In genomic region chr1:100731309-100731708, GRCh38 we compare ENCODE assay signal across 23 cellular contexts. TPM values are rescaled to one million over a fixed set of nuclear protein-coding genes. Genes with fewer than 3 reads are reported as not detected.
"Had no signal": no experiment of that assay in that cellular context is flagged by ENCODE, and none has a peak within 500 bp of the region (broad histone marks: within the 10 kb centered on the region; RNA-seq: fewer than 3 reads in every experiment).

No MANE protein-coding gene starts in this region.

- H3K27ac ChIP-seq: left ventricle myocardium inferior, ovary, stomach, testis, thyroid gland, transverse colon, upper lobe of left lung, vagina had no signal

- H3K4me1 ChIP-seq: left ventricle myocardium inferior, testis, thyroid gland, vagina had no signal

- DNase-seq: islet precursor cell; left ventricle myocardium inferior; mesendoderm; naive thymus-derived CD4-positive, alpha-beta T cell; ovary; right cardiac atrium; stimulated activated CD4-positive, alpha-beta T cell treated with anti-CD3 and anti-CD28 coated beads, Interleukin-12 subunit alpha, Interleukin-12 subunit beta, amount 100 ng/mL, for 4 hours; stimulated activated CD4-positive, alpha-beta T cell treated with anti-CD3 and anti-CD28 coated beads, Interleukin-15, amount 100 ng/mL, for 24 hours; stimulated activated CD4-positive, alpha-beta T cell treated with anti-CD3 and anti-CD28 coated beads, Interleukin-2, amount 100 ng/mL, for 24 hours; stimulated activated CD4-positive, alpha-beta T cell treated with anti-CD3 and anti-CD28 coated beads, Interleukin-4, amount 100 ng/mL, for 1 hour; stimulated activated naive B cell treated with anti-CD40 and anti-IgM and Interleukin-4, amounts not matched to agents 10 μg/mL and 1 μg/mL and 100 μg/mL, for 72 hours; stimulated activated naive CD8-positive, alpha-beta T cell treated with anti-CD3 and anti-CD28 coated beads, Interleukin-15, Interleukin-2, amounts not matched to agents 100 U/mL and 50 U/mL, for 24 hours; stomach; testis; thyroid gland; transverse colon; upper lobe of left lung had no signal

- H3K9me3 ChIP-seq: left ventricle myocardium inferior, ovary, stomach, testis, thyroid gland, transverse colon, upper lobe of left lung, vagina had no signal

- H3K4me3 ChIP-seq: left ventricle myocardium inferior, lung, ovary, skin epidermis, stomach, testis, thyroid gland, transverse colon, upper lobe of left lung, vagina had no signal

- H3K27me3 ChIP-seq: ovary, stomach, testis, thyroid gland, transverse colon, upper lobe of left lung, vagina had no signal

- H3K36me3 ChIP-seq: left ventricle myocardium inferior, ovary, stomach, thyroid gland, transverse colon, upper lobe of left lung, vagina had no signal

- ATAC-seq: naive thymus-derived CD4-positive, alpha-beta T cell; natural killer cell treated with Interleukin-12 subunit alpha and Interleukin-12 subunit beta and Interleukin-15 and Interleukin-18, amount 100 ng/mL, for 72 hours; right cardiac atrium; sciatic nerve; stimulated activated naive B cell treated with anti-CD40 and anti-IgM and Interleukin-4, amounts not matched to agents 10 μg/mL and 1 μg/mL and 100 μg/mL, for 72 hours had no signal

RNA-seq across cellular contexts. Expression of gene VCAM1, which starts 11.8 kb away (rescaled TPM):
- total RNA-seq: naive thymus-derived CD4-positive, alpha-beta T cell; progenitor cell of endocrine pancreas had no signal
- polyA plus RNA-seq: naive thymus-derived CD4-positive, alpha-beta T cell had no signal
